ENCODE assay signal across 20 cellular contexts in the genomic region with DNA sequence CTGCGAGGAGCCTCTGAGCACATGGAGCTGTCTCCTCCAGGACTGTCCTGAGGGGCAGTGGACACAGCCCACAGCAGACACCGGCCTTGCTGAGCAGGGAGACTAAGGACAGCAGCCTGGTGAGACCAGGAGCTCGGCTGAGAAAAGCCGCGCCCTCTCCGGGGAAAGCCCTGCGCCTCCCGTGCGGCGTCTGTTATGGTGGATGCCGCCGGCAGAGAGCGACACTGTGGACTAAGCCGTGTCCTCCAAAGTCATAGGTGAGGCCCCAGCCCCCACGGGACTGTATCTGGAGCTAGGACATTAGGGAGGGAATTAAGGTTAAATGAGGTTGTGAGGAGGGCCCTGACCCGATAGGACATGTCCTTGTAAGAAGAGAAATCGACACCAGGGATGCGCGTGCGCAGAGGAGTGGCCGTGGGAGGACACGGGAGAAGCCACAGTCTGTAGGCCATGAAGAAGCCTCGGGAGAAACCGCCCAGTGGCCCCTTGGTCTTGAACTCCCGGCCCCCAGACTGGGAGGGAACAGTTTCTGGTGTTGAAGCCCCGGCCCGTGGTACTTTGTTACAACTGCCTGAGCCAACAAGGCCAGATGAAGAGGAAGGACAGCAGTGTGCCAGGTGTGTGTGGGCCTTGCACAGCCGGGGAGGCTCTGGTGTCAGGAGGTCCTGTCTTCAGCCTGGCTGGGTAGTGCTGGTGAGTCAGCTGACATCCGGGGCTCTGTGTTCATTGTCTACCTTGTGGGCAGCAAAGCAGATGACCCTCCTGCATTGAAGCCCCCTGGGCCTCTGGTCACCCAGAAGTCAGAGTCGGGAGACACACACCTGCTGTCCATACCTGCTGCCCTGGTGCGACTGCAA.
"Had no signal": no experiment of that assay in that cellular context is flagged by ENCODE, and none has a peak within 500 bp of the region (broad histone marks: within the 10 kb centered on the region; RNA-seq: fewer than 3 reads in every experiment).

No MANE protein-coding gene starts in this region.

- H3K27ac ChIP-seq: ascending aorta, breast epithelium, gastrocnemius medialis, heart left ventricle, right atrium auricular region, tibial artery, vagina had no signal

- H3K27me3 ChIP-seq: ascending aorta, breast epithelium, gastrocnemius medialis, right atrium auricular region, vagina had no signal

- H3K9me3 Mint-ChIP-seq: activated CD4-positive, alpha-beta memory T cell treated with anti-CD3 and anti-CD28 coated beads, Interleukin-2, amount 10 ng/mL, durations not matched to agents 7 days and 5 days; activated naive CD8-positive, alpha-beta T cell treated with anti-CD3 and anti-CD28 coated beads, Interleukin-2, amount 50 U/mL, for 24 hours; memory B cell; naive thymus-derived CD8-positive, alpha-beta T cell had no signal

- H3K4me1 ChIP-seq: ascending aorta, breast epithelium, gastrocnemius medialis, heart left ventricle, right atrium auricular region, tibial artery, vagina had no signal

- H3K27ac Mint-ChIP-seq: activated CD4-positive, alpha-beta memory T cell treated with anti-CD3 and anti-CD28 coated beads, Interleukin-2, amount 10 ng/mL, durations not matched to agents 7 days and 5 days; activated naive CD8-positive, alpha-beta T cell treated with anti-CD3 and anti-CD28 coated beads, Interleukin-2, amount 50 U/mL, for 24 hours; memory B cell; progenitor cell of endocrine pancreas had no signal

- DNase-seq: activated CD4-positive, alpha-beta memory T cell treated with anti-CD3 and anti-CD28 coated beads, Interleukin-2, amount 10 ng/mL, durations not matched to agents 7 days and 5 days; activated CD4-positive, CD25-positive, alpha-beta regulatory T cell treated with anti-CD3 and anti-CD28 coated beads, Interleukin-2, amount 50 U/mL, for 72 hours; activated gamma-delta T cell treated with Interleukin-2 at 50 U/mL for 16 hours; activated naive CD8-positive, alpha-beta T cell treated with anti-CD3 and anti-CD28 coated beads, Interleukin-2, amount 50 U/mL, for 24 hours; activated T-cell treated with anti-CD3 and anti-CD28 coated beads, Interleukin-2, amount 50 U/mL, for 48 hours; cerebellar nuclear complex; dermis blood vessel endothelial cell; gastrocnemius medialis; naive thymus-derived CD8-positive, alpha-beta T cell; nucleus accumbens; small intestine had no signal

- H3K27me3 Mint-ChIP-seq: activated naive CD8-positive, alpha-beta T cell treated with anti-CD3 and anti-CD28 coated beads, Interleukin-2, amount 50 U/mL, for 24 hours had no signal

- H3K4me3 ChIP-seq: ascending aorta, breast epithelium, gastrocnemius medialis, heart left ventricle, right atrium auricular region, tibial artery, vagina had no signal

- H3K4me3 Mint-ChIP-seq: activated CD4-positive, alpha-beta memory T cell treated with anti-CD3 and anti-CD28 coated beads, Interleukin-2, amount 10 ng/mL, durations not matched to agents 7 days and 5 days; activated naive CD8-positive, alpha-beta T cell treated with anti-CD3 and anti-CD28 coated beads, Interleukin-2, amount 50 U/mL, for 24 hours; memory B cell; naive thymus-derived CD8-positive, alpha-beta T cell had no signal

- ATAC-seq: activated naive CD8-positive, alpha-beta T cell treated with anti-CD3 and anti-CD28 coated beads, Interleukin-2, amount 50 U/mL, for 24 hours; gastrocnemius medialis; left colon; naive thymus-derived CD8-positive, alpha-beta T cell had no signal

- H3K36me3 Mint-ChIP-seq: memory B cell; naive thymus-derived CD8-positive, alpha-beta T cell had no signal

- H3K4me1 Mint-ChIP-seq: activated naive CD8-positive, alpha-beta T cell treated with anti-CD3 and anti-CD28 coated beads, Interleukin-2, amount 50 U/mL, for 24 hours had no signal

- H3K9me3 ChIP-seq: ascending aorta, breast epithelium, gastrocnemius medialis, right atrium auricular region, tibial artery, vagina had no signal

- H3K36me3 ChIP-seq: ascending aorta, breast epithelium, gastrocnemius medialis, heart left ventricle, right atrium auricular region, tibial artery, vagina had no signal
